Comparison of ENCODE assay signal across 1 cellular context in genomic region chr12:42236017-42236416, GRCh38.
TF ChIP-seq lines count a peak whose summit lies in the region.

No MANE protein-coding gene starts in this region.

TF ChIP-seq in K562, 482 proteins besides CTCF, POLR2A, EP300 and RAD21 (continued from another document):
- no peak for TF ChIP-seq DEAF1 (CRISPR knock-in tag; IDR thresholded peaks at IDR 0.05)
- TF ChIP-seq, protein P1, sequence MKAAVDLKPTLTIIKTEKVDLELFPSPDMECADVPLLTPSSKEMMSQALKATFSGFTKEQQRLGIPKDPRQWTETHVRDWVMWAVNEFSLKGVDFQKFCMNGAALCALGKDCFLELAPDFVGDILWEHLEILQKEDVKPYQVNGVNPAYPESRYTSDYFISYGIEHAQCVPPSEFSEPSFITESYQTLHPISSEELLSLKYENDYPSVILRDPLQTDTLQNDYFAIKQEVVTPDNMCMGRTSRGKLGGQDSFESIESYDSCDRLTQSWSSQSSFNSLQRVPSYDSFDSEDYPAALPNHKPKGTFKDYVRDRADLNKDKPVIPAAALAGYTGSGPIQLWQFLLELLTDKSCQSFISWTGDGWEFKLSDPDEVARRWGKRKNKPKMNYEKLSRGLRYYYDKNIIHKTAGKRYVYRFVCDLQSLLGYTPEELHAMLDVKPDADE (conservative IDR thresholded peaks at IDR 0.05; ENCODE audit: control insufficient read depth, low read depth, low read length) = no peak
- TF ChIP-seq ZMIZ1 (IDR thresholded peaks at IDR 0.05; ENCODE audit: low read depth in 2 of 2, low read length in 2 of 2) = no peak
- no peak for TF ChIP-seq GATAD2B (IDR thresholded peaks at IDR 0.05; ENCODE audit: borderline replicate concordance)
- TF ChIP-seq RHOXF2B (CRISPR knock-in tag; conservative IDR thresholded peaks at IDR 0.05) = no peak
- peak; percentile 89 for TF ChIP-seq C11orf30 (IDR thresholded peaks at IDR 0.05; ENCODE audit: low read depth)
- TF ChIP-seq LEF1 (IDR thresholded peaks at IDR 0.05) = no peak
- TF ChIP-seq ZNF316 (IDR thresholded peaks at IDR 0.05) = peak; percentile 95
